ENCODE assay signal across 15 cellular contexts in genomic region chr2:235611756-235612155, GRCh38.
DNase-seq lines count a peak whose midpoint lies in the region; ATAC-seq and TF ChIP-seq lines count a peak whose summit lies in the region.
"Had no signal": no experiment of that assay in that cellular context is flagged by ENCODE, and none has a peak within 500 bp of the region (broad histone marks: within the 10 kb centered on the region; RNA-seq: fewer than 3 reads in every experiment).

No MANE protein-coding gene starts in this region.

- TF ChIP-seq CTCF in AG10803 (conservative IDR thresholded peaks at IDR 0.05; ENCODE audit: low read length), result no peak
- TF ChIP-seq CTCF in neural crest cell (conservative IDR thresholded peaks at IDR 0.05), result no peak
- no peak for TF ChIP-seq CTCF in coronary artery (IDR thresholded peaks at IDR 0.05)

- DNase-seq in AG10803 (ENCODE audit: low read depth) (peak; percentile 38), G401 (ENCODE audit: low spot score) (peak; percentile 31), SW480 (ENCODE audit: low spot score) (peak; percentile 60), neural crest cell (ENCODE audit: low read depth, low spot score) (no peak), ACHN (no peak), coronary artery (ENCODE audit: low spot score) (no peak), T1000 (lab: John Stamatoyannopoulos, UW) (no peak)
- DNase-seq: AML-193; CD4-positive, alpha-beta memory T cell; DND-41; GF-D8; NCI-H1436; SHP77 had no signal

- no peaks in the 10 kb centered on the region for H3K9me3 Mint-ChIP-seq in neural crest cell

- H3K27ac Mint-ChIP-seq in neural crest cell (ENCODE audit: unreplicated experiment), result peak overlapping the region; percentile 46
- H3K27ac Mint-ChIP-seq: CD4-positive, alpha-beta memory T cell had no signal

- ATAC-seq in HG02885 (IDR thresholded peaks at IDR 0.05; ENCODE audit: poor library complexity, unreplicated experiment), result no peak
- ATAC-seq: A549 had no signal

- in situ Hi-C loops in G401 (cut with HindIII; ENCODE audit: low sequenced_read_pairs) (no loop called here), ACHN (cut with HindIII; ENCODE audit: low pct_ligation_motif_present, low pct_unique_long_range_greater_than_20kb, low sequenced_read_pairs) (no loop called here)

- no peaks in the 10 kb centered on the region for H3K27me3 Mint-ChIP-seq in neural crest cell (ENCODE audit: low read depth)

- H3K27ac ChIP-seq in coronary artery, result no peak overlapping the region
- H3K27ac ChIP-seq: A549 had no signal

- H3K4me3 ChIP-seq in AG10803 (ENCODE audit: low read length) (no peak overlapping the region), coronary artery (no peak overlapping the region)
- H3K4me3 ChIP-seq: A549 had no signal

- no peak overlapping the region for H3K4me3 Mint-ChIP-seq in neural crest cell
- H3K4me3 Mint-ChIP-seq: CD4-positive, alpha-beta memory T cell had no signal

- H3K4me1 Mint-ChIP-seq in neural crest cell, result peaks cover 51% of the 10 kb centered on the region

- H3K36me3 Mint-ChIP-seq in neural crest cell (ENCODE audit: low read depth), result no peaks in the 10 kb centered on the region
- H3K36me3 Mint-ChIP-seq: CD4-positive, alpha-beta memory T cell had no signal

Comparison
In these comparisons a context has a peak if more than half of its experiments do, and no peak if none do; other contexts are left out.
1. DNase-seq: peak in AG10803 (single experiment), G401 (single experiment) and SW480 (single experiment); none in neural crest cell (single experiment), ACHN (single experiment), coronary artery (single experiment) and T1000 (single experiment).